ENCODE assay signal across 1 cellular context in the genomic region with DNA sequence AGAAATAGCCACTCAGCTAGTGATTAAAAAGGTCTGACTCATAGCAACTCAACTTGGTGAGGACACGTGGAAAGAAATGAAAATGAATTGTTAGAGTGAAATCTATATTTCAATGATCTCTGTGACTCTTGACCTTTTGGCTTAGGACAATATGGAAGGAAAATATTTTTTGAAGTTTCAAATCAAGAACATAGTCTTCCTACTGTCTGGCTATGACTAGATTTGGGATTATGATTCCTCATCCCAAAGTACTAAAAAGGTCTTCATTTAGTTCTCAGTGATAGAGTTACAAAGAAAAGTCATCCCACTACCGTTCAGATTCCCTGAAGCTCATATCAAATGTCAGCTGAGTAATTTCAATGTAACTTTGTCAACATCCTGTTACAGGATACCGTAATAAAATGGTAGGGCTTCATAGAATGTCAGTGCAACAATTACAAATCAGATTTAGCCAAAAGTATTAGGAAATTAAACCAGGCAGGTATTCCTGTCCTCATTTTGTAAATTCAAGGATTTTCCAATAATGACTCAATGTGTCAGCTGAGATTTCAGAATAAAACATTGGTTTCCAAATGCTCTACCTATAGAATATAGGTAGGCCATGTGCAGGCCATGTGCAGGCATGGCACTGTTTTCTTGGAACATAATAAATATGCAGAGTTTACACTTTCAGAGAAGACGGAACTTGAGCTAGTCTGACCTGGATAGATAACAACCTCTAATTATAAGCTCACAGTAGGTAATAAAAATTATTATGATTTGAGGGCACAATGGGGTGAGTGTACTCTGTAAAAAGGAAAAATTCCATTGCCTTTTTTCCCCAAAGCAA.
TF ChIP-seq lines count a peak whose summit lies in the region.

No MANE protein-coding gene starts in this region.

TF ChIP-seq in K562, 482 proteins besides CTCF, POLR2A, EP300 and RAD21 (continued from another document):
- TF ChIP-seq, protein P1, sequence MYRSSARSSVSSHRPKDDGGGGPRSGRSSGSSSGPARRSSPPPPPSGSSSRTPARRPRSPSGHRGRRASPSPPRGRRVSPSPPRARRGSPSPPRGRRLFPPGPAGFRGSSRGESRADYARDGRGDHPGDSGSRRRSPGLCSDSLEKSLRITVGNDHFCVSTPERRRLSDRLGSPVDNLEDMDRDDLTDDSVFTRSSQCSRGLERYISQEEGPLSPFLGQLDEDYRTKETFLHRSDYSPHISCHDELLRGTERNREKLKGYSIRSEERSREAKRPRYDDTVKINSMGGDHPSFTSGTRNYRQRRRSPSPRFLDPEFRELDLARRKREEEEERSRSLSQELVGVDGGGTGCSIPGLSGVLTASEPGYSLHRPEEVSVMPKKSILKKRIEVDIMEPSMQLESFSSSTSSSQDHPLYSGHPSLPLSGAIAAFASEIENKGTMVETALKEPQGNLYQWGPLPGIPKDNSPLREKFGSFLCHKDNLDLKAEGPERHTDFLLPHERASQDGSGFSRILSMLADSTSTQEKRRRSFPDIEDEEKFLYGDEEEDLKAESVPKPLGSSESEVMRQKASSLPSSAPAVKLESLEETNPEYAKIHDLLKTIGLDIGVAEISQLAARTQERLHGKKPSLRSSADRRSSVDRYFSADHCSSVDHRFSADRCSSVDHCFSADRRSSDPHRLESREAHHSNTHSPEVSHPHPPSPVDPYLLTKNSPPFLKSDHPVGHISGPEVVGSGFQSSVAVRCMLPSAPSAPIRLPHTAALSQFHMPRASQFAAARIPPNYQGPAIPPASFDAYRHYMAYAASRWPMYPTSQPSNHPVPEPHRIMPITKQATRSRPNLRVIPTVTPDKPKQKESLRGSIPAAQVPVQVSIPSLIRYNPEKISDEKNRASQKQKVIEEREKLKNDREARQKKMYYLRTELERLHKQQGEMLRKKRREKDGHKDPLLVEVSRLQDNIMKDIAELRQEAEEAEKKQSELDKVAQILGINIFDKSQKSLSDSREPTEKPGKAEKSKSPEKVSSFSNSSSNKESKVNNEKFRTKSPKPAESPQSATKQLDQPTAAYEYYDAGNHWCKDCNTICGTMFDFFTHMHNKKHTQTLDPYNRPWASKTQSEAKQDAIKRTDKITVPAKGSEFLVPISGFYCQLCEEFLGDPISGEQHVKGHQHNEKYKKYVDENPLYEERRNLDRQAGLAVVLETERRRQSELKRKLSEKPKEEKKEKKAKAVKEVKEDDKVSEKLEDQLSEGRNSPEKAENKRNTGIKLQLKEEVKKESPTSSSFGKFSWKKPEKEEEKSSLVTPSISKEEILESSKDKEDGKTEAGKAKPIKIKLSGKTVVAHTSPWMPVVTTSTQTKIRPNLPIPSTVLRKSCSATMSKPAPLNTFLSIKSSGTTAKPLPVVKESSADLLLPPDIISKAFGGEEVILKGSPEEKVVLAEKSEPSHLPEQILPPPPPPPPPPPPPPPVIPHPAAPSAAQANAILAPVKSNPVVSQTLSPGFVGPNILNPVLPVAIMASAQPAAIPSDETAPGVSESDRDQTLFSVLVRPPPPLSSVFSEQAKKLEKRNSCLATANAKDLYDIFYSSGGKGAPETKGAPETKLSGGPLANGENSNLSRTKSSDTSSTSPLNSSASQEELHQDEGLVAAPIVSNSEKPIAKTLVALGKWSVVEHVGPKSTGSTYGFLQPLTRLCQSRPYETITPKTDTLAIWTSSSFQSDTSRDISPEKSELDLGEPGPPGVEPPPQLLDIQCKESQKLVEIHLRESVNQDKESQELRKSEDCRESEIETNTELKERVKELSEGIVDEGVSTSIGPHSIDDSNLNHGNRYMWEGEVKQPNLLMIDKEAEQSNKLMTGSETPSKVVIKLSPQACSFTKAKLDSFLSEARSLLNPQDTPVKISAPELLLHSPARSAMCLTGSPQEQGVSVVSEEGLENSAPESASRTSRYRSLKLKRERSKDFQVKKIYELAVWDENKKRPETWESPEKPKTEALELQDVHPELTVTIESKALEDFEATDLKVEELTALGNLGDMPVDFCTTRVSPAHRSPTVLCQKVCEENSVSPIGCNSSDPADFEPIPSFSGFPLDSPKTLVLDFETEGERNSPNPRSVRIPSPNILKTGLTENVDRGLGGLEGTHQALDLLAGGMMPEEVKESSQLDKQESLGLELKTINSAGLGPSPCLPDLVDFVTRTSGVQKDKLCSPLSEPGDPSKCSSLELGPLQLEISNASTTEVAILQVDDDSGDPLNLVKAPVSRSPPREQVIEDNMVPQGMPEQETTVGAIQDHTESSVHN (IDR thresholded peaks at IDR 0.05; ENCODE audit: borderline replicate concordance in 1 of 2, low read depth in 1 of 2), result no peak
- TF ChIP-seq SOX6 (IDR thresholded peaks at IDR 0.05), result 0 out of 2 replicates have a peak, but pooled peaks have one; percentile 9
- TF ChIP-seq GATAD2B (IDR thresholded peaks at IDR 0.05; ENCODE audit: borderline replicate concordance), result no peak
- peak; percentile 25 for TF ChIP-seq ETV1 (tag; conservative IDR thresholded peaks at IDR 0.05; ENCODE audit: low read depth)
- TF ChIP-seq, protein P2, sequence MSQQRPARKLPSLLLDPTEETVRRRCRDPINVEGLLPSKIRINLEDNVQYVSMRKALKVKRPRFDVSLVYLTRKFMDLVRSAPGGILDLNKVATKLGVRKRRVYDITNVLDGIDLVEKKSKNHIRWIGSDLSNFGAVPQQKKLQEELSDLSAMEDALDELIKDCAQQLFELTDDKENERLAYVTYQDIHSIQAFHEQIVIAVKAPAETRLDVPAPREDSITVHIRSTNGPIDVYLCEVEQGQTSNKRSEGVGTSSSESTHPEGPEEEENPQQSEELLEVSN (IDR thresholded peaks at IDR 0.05; ENCODE audit: borderline replicate concordance in 1 of 2, extremely low read depth in 1 of 2, insufficient read depth in 1 of 2, insufficient read length in 1 of 2, low read depth in 1 of 2, low read length in 1 of 2, poor library complexity in 1 of 2, severe bottlenecking in 1 of 2), result peak in 1 of 2 experiments; percentile 37
- no peak for TF ChIP-seq CXXC5 (CRISPR knock-in tag; IDR thresholded peaks at IDR 0.05)
- TF ChIP-seq TEAD4 (IDR thresholded peaks at IDR 0.05; ENCODE audit: low read length), result peak; percentile 25; the same call in 1 of the 2 replicates
- TF ChIP-seq TEAD4 (CRISPR knock-in tag; IDR thresholded peaks at IDR 0.05; ENCODE audit: borderline replicate concordance), result no peak
- TF ChIP-seq CAMTA2 (CRISPR knock-in tag; conservative IDR thresholded peaks at IDR 0.05), result no peak
- no peak for TF ChIP-seq NR2F6 (CRISPR knock-in tag; IDR thresholded peaks at IDR 0.05)
- no peak for TF ChIP-seq HEY1 (CRISPR knock-in tag; IDR thresholded peaks at IDR 0.05; ENCODE audit: borderline replicate concordance)
- 0 out of 2 replicates have a peak, but pooled peaks have one; percentile 23 for TF ChIP-seq POLR2H (tag; IDR thresholded peaks at IDR 0.05; ENCODE audit: low read depth)
- TF ChIP-seq L3MBTL2 (IDR thresholded peaks at IDR 0.05), result peak; percentile 83
- TF ChIP-seq ARID1B (IDR thresholded peaks at IDR 0.05), result peak; percentile 30; the same call in 1 of the 2 replicates
- TF ChIP-seq, protein P3, sequence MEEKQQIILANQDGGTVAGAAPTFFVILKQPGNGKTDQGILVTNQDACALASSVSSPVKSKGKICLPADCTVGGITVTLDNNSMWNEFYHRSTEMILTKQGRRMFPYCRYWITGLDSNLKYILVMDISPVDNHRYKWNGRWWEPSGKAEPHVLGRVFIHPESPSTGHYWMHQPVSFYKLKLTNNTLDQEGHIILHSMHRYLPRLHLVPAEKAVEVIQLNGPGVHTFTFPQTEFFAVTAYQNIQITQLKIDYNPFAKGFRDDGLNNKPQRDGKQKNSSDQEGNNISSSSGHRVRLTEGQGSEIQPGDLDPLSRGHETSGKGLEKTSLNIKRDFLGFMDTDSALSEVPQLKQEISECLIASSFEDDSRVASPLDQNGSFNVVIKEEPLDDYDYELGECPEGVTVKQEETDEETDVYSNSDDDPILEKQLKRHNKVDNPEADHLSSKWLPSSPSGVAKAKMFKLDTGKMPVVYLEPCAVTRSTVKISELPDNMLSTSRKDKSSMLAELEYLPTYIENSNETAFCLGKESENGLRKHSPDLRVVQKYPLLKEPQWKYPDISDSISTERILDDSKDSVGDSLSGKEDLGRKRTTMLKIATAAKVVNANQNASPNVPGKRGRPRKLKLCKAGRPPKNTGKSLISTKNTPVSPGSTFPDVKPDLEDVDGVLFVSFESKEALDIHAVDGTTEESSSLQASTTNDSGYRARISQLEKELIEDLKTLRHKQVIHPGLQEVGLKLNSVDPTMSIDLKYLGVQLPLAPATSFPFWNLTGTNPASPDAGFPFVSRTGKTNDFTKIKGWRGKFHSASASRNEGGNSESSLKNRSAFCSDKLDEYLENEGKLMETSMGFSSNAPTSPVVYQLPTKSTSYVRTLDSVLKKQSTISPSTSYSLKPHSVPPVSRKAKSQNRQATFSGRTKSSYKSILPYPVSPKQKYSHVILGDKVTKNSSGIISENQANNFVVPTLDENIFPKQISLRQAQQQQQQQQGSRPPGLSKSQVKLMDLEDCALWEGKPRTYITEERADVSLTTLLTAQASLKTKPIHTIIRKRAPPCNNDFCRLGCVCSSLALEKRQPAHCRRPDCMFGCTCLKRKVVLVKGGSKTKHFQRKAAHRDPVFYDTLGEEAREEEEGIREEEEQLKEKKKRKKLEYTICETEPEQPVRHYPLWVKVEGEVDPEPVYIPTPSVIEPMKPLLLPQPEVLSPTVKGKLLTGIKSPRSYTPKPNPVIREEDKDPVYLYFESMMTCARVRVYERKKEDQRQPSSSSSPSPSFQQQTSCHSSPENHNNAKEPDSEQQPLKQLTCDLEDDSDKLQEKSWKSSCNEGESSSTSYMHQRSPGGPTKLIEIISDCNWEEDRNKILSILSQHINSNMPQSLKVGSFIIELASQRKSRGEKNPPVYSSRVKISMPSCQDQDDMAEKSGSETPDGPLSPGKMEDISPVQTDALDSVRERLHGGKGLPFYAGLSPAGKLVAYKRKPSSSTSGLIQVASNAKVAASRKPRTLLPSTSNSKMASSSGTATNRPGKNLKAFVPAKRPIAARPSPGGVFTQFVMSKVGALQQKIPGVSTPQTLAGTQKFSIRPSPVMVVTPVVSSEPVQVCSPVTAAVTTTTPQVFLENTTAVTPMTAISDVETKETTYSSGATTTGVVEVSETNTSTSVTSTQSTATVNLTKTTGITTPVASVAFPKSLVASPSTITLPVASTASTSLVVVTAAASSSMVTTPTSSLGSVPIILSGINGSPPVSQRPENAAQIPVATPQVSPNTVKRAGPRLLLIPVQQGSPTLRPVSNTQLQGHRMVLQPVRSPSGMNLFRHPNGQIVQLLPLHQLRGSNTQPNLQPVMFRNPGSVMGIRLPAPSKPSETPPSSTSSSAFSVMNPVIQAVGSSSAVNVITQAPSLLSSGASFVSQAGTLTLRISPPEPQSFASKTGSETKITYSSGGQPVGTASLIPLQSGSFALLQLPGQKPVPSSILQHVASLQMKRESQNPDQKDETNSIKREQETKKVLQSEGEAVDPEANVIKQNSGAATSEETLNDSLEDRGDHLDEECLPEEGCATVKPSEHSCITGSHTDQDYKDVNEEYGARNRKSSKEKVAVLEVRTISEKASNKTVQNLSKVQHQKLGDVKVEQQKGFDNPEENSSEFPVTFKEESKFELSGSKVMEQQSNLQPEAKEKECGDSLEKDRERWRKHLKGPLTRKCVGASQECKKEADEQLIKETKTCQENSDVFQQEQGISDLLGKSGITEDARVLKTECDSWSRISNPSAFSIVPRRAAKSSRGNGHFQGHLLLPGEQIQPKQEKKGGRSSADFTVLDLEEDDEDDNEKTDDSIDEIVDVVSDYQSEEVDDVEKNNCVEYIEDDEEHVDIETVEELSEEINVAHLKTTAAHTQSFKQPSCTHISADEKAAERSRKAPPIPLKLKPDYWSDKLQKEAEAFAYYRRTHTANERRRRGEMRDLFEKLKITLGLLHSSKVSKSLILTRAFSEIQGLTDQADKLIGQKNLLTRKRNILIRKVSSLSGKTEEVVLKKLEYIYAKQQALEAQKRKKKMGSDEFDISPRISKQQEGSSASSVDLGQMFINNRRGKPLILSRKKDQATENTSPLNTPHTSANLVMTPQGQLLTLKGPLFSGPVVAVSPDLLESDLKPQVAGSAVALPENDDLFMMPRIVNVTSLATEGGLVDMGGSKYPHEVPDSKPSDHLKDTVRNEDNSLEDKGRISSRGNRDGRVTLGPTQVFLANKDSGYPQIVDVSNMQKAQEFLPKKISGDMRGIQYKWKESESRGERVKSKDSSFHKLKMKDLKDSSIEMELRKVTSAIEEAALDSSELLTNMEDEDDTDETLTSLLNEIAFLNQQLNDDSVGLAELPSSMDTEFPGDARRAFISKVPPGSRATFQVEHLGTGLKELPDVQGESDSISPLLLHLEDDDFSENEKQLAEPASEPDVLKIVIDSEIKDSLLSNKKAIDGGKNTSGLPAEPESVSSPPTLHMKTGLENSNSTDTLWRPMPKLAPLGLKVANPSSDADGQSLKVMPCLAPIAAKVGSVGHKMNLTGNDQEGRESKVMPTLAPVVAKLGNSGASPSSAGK (IDR thresholded peaks at IDR 0.05), result peak; percentile 76
